ENCODE assay signal across 9 cellular contexts in the genomic region with DNA sequence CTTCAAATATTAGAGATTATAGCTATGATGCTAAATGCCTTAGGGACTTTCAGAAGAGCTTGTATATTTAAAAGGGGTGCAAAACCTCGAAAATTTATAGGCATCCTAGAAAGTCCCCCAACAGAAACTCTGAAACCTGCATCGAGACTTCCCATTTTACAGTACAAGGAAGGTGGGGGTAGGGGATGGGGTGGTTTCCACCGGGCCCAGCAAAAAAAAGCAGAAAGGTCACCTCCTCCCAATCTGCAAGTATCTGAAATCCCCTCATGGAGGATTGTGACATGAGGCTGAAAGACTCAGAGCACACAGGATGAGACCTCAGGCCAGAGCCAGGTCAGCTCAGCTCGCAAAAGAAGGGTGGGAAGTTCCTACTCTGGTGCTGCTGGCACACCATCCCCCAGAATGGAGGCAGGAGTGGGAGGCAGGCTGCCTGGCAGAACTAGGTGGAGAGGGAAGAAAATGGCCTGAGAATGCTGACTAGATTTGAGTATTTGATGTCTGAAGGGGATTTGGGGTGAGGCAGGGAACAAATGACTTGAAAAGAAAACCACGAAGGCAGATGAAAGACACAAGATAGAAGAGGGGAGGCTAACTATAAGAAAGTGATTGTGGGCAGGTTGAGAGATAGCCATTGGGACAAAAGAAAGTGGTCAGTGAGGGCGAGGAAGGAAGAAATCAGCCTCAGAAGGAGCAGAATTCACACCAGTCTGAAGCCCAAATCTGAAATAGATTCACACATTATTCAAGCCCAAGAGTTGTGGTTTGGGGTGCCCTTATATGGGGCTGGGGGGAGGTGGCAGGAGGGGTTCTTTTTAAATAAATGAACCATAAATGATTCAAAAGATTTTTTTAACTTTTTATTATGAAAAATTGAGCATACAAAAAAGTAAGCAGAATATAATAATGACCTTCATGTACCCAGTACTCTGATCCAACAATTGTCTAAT. TPM values are rescaled to one million over a fixed set of nuclear protein-coding genes. Genes with fewer than 3 reads are reported as not detected.
DNase-seq lines count a peak whose midpoint lies in the region; ATAC-seq, FAIRE-seq and TF ChIP-seq lines count a peak whose summit lies in the region.
"Had no signal": no experiment of that assay in that cellular context is flagged by ENCODE, and none has a peak within 500 bp of the region (broad histone marks: within the 10 kb centered on the region; RNA-seq: fewer than 3 reads in every experiment).

No MANE protein-coding gene starts in this region.

- no TSS peak for BruUV-seq in K562 (replicated peaks; lab: Mats Ljungman, UMichigan)

- no peak for DNase-seq in CD4-positive, alpha-beta memory T cell
- no peak for DNase-seq in K562 (ENCODE audit: extremely low read depth in 1 of 4, low spot score in 3 of 4)
- DNase-seq in suprapubic skin (ENCODE audit: low spot score in 2 of 2) = no peak
- DNase-seq in body of pancreas = no peak
- DNase-seq in prostate gland (ENCODE audit: low spot score) = no peak
- no peak for DNase-seq in activated effector memory CD4-positive, alpha-beta T cell treated with anti-CD3 and anti-CD28 coated beads, Interleukin-2, amount 50 U/mL, for 16 hours

- intact Hi-C loops in CD4-positive, alpha-beta memory T cell (cut with micrococcal nuclease) = loop anchor here (1.0 kb wide), 2 partner anchors 23 to 110 kb away; a partner anchor contains a TSS
- intact Hi-C loops in K562 (cut with micrococcal nuclease) (no loop called here), body of pancreas (cut with DNase I) (no loop called here), prostate gland (cut with DNase I) (no loop called here)

- no peak overlapping the region for H3K27ac ChIP-seq in CD4-positive, alpha-beta memory T cell (ENCODE audit: low read depth, low read length)
- H3K27ac ChIP-seq in K562 (ENCODE audit: extremely low read depth, low read depth, low read length) = no peak overlapping the region
- no peak overlapping the region for H3K27ac ChIP-seq in suprapubic skin
- no peak overlapping the region for H3K27ac ChIP-seq in body of pancreas
- H3K27ac ChIP-seq in prostate gland = no peak overlapping the region

- H3K4me1 Mint-ChIP-seq in CD4-positive, alpha-beta memory T cell = peaks cover 19 to 23% (median 20%) of the 10 kb centered on the region in 4 donors

- H3K4me2 ChIP-seq in K562 (ENCODE audit: insufficient read depth, low read length) = peak overlapping the region; percentile 50; the same call in 1 of the 2 replicates

- TF ChIP-seq EP300 in K562 (IDR thresholded peaks at IDR 0.05; ENCODE audit: low read length) (no peak), suprapubic skin (IDR thresholded peaks at IDR 0.05) (no peak)

- no peaks in the 10 kb centered on the region for H3K9me3 ChIP-seq in CD4-positive, alpha-beta memory T cell (ENCODE audit: control insufficient read depth in 1 of 2, low read length in 2 of 2)
- H3K9me3 ChIP-seq in K562 (replicated peaks; ENCODE audit: control insufficient read depth, insufficient read depth, low read depth, low read length) = no peaks in the 10 kb centered on the region
- H3K9me3 ChIP-seq in suprapubic skin = no peaks in the 10 kb centered on the region
- no peaks in the 10 kb centered on the region for H3K9me3 ChIP-seq in body of pancreas
- H3K9me3 ChIP-seq in prostate gland = no peaks in the 10 kb centered on the region

- POLR2A ChIA-PET in CD4-positive, alpha-beta memory T cell (lab: Charles Lee; ENCODE audit: partially characterized antibody) = interaction anchor here (0.9 to 2.5 kb wide), 3 partner anchors 23 to 378 kb away, joined by 3 to 20 read pairs (median 3); a partner anchor contains a TSS
- POLR2A ChIA-PET in K562 (lab: Yijun Ruan, JAX) = interaction anchor here (0.9 to 1.4 kb wide), 4 partner anchors 10 to 160 kb away, joined by 3 to 7 read pairs (median 4); a partner anchor contains a TSS

- no peaks in the 10 kb centered on the region for H3K79me2 ChIP-seq in K562 (ENCODE audit: control insufficient read depth, insufficient read depth, low read length)

- H3K27me3 Mint-ChIP-seq in CD4-positive, alpha-beta memory T cell = no peaks in the 10 kb centered on the region

- H3K27ac Mint-ChIP-seq in CD4-positive, alpha-beta memory T cell = peak overlapping the region in 6 of 7 donors; percentile 38 to 84 (median 57)

- no peak for TF ChIP-seq CTCF in K562 (IDR thresholded peaks at IDR 0.05 in 2 of 3, conservative IDR thresholded peaks at IDR 0.05 in 1 of 3; ENCODE audit: insufficient read depth in 2 of 3, low read depth in 1 of 3, low read length in 3 of 3)
- no peak for TF ChIP-seq CTCF in suprapubic skin (IDR thresholded peaks at IDR 0.05)
- no peak for TF ChIP-seq CTCF in body of pancreas (IDR thresholded peaks at IDR 0.05)
- TF ChIP-seq CTCF in prostate gland (IDR thresholded peaks at IDR 0.05) = no peak

- no peaks in the 10 kb centered on the region for H3K36me3 ChIP-seq in CD4-positive, alpha-beta memory T cell (ENCODE audit: insufficient read depth, low read length)
- no peaks in the 10 kb centered on the region for H3K36me3 ChIP-seq in K562 (ENCODE audit: control insufficient read depth, insufficient read depth, low read length)
- H3K36me3 ChIP-seq in suprapubic skin = no peaks in the 10 kb centered on the region
- no peaks in the 10 kb centered on the region for H3K36me3 ChIP-seq in body of pancreas (replicated peaks in 1 of 2; ENCODE audit: insufficient read depth in 1 of 2, low read depth in 2 of 2)
- H3K36me3 ChIP-seq in prostate gland = no peaks in the 10 kb centered on the region

- no peaks in the 10 kb centered on the region for H4K20me1 ChIP-seq in K562 (replicated peaks; ENCODE audit: control insufficient read depth, insufficient read depth, low read length)

- peak; percentile 42 for ATAC-seq in GM19397 (IDR thresholded peaks at IDR 0.05; ENCODE audit: unreplicated experiment)
- ATAC-seq in HG03280 (IDR thresholded peaks at IDR 0.05; ENCODE audit: unreplicated experiment) = peak; percentile 18
- ATAC-seq in K562 = peak; percentile 24
- ATAC-seq in body of pancreas = no peak

- peak overlapping the region in 1 of 2 experiments; percentile 23; a peak in 1 of 4 replicates for H3K9ac ChIP-seq in K562 (ENCODE audit: insufficient read depth in 1 of 2, low read depth in 2 of 2, low read length in 2 of 2)

- peak overlapping the region in 1 of 2 donors; percentile 40 for H3K4me3 ChIP-seq in CD4-positive, alpha-beta memory T cell (ENCODE audit: low read length in 2 of 2)
- no peak overlapping the region for H3K4me3 ChIP-seq in K562
- no peak overlapping the region for H3K4me3 ChIP-seq in suprapubic skin
- no peak overlapping the region for H3K4me3 ChIP-seq in body of pancreas
- H3K4me3 ChIP-seq in prostate gland = no peak overlapping the region

- in situ Hi-C loops in K562 (cut with MboI) = no loop called here

- no peak for FAIRE-seq in K562 (lab: Jason Lieb, UNC)
- FAIRE-seq: G401.6 had no signal

- 23% methylated on average over 6 of the region's 6 CpGs for WGBS in K562 (ENCODE audit: insufficient coverage, low coverage, missing lambda C conversion rate)
- WGBS in suprapubic skin = 79% methylated on average over 6 of the region's 6 CpGs
- 63 to 79% methylated on average over 6 of the region's 6 CpGs for WGBS in body of pancreas, 2 donors
- 78% methylated on average over 6 of the region's 6 CpGs for WGBS in prostate gland

- H3K27me3 ChIP-seq in CD4-positive, alpha-beta memory T cell (ENCODE audit: insufficient read depth, low read length) = no peaks in the 10 kb centered on the region
- H3K27me3 ChIP-seq in K562 (ENCODE audit: control insufficient read depth in 2 of 2, insufficient read depth in 2 of 2, low read length in 2 of 2) (no peaks in the 10 kb centered on the region), suprapubic skin (no peaks in the 10 kb centered on the region), body of pancreas (no peaks in the 10 kb centered on the region), prostate gland (replicated peaks; ENCODE audit: insufficient read depth) (no peaks in the 10 kb centered on the region)

- CTCF ChIA-PET in CD4-positive, alpha-beta memory T cell (lab: Charles Lee; ENCODE audit: partially characterized antibody) = interaction anchor here (0.9 to 1.6 kb wide), 10 partner anchors 8 to 577 kb away, joined by 3 to 6 read pairs (median 4); a partner anchor contains a TSS
- CTCF ChIA-PET in K562 (lab: Yijun Ruan, JAX; ENCODE audit: low intra/inter-chr PET ratio) = no interaction called here

- H3K36me3 Mint-ChIP-seq in CD4-positive, alpha-beta memory T cell = no peaks in the 10 kb centered on the region

- TF ChIP-seq RAD21 in K562 (CRISPR knock-in tag; conservative IDR thresholded peaks at IDR 0.05 in 1 of 2, IDR thresholded peaks at IDR 0.05 in 1 of 2) = no peak

- TF ChIP-seq POLR2A in K562 (conservative IDR thresholded peaks at IDR 0.05) (no peak), suprapubic skin (IDR thresholded peaks at IDR 0.05) (no peak), body of pancreas (IDR thresholded peaks at IDR 0.05) (no peak), prostate gland (IDR thresholded peaks at IDR 0.05) (no peak)

- peak overlapping the region in 7 of 8 donors; percentile 14 to 81 (median 57) for H3K4me3 Mint-ChIP-seq in CD4-positive, alpha-beta memory T cell

- peak overlapping the region; percentile 95 for H2AFZ ChIP-seq in K562 (ENCODE audit: low read depth, low read length)

- H3K4me1 ChIP-seq in CD4-positive, alpha-beta memory T cell (ENCODE audit: insufficient read depth, low read length) = peaks cover 17% of the 10 kb centered on the region
- peaks cover 3 to 9% of the 10 kb centered on the region in 2 experiments; a peak in 3 of 5 replicates for H3K4me1 ChIP-seq in K562 (replicated peaks in 1 of 2; ENCODE audit: control insufficient read depth in 2 of 2, insufficient read depth in 2 of 2, low read length in 2 of 2)
- no peaks in the 10 kb centered on the region for H3K4me1 ChIP-seq in suprapubic skin
- H3K4me1 ChIP-seq in body of pancreas = no peaks in the 10 kb centered on the region
- no peaks in the 10 kb centered on the region for H3K4me1 ChIP-seq in prostate gland (replicated peaks)

- H3K9me1 ChIP-seq in K562 (ENCODE audit: control insufficient read depth, insufficient read depth, low read length) = no peaks in the 10 kb centered on the region

- no peaks in the 10 kb centered on the region for H3K9me3 Mint-ChIP-seq in CD4-positive, alpha-beta memory T cell

RNA-seq across cellular contexts. Expression of a gene that starts 22.5 kb away (rescaled TPM):
- total RNA-seq in CD4-positive, alpha-beta memory T cell = 10 to 100 TPM; 25.3 to 25.7 TPM
- polyA plus RNA-seq in CD4-positive, alpha-beta memory T cell = 10 to 100 TPM in 1 of 2 donors, 1 to 10 TPM in 1; 5.5 to 14.1 TPM
- total RNA-seq in K562 (2011; cell fraction: chromatin; rRNA removed; ENCODE audit: low replicate concordance) = 46.2 and 128 TPM in 2 replicates
- 25.0 and 35.4 TPM in 2 replicates for total RNA-seq in K562 (2011; cell fraction: nucleolus; rRNA removed)
- total RNA-seq in K562 (2011; cell fraction: nucleoplasm; rRNA removed) = 54.4 and 79.5 TPM in 2 replicates
- total RNA-seq in K562 (2014; rRNA removed) (5.5 and 6.3 TPM in 2 replicates), K562 (2014; rRNA removed; fragmentation: Illumina TruSeq; extraction: Trizol) (19.3 and 20.4 TPM in 2 replicates), K562 (2015; rRNA removed; fragmentation: Illumina TruSeq; extraction: Trizol) (12.9 and 16.3 TPM in 2 replicates), K562 (2021) (28.1 and 31.3 TPM in 2 replicates), suprapubic skin (10 to 100 TPM; 13.2 to 19.5 (median 16.4) TPM), body of pancreas (10 to 100 TPM in 1 of 2 donors, 1 to 10 TPM in 1; 9.1 to 15.8 TPM), prostate gland (10 to 100 TPM in 1 of 2 donors, 1 to 10 TPM in 1; 9.6 to 29.2 TPM)
- polyA plus RNA-seq in K562 (2011; rRNA removed) (17.8 and 18.4 TPM in 2 replicates), K562 (2014; fragmentation: Illumina TruSeq; extraction: Trizol) (24.6 and 29.3 TPM in 2 replicates), K562 (2014; fragmentation: Nextera tagmentation; extraction: Ambion mirVana) (10 to 100 TPM; 21.7 to 44.0 TPM), K562 (2014; rRNA removed) (11.4 and 14.1 TPM in 2 replicates)
- polyA plus RNA-seq in K562 (2011; cell fraction: cytosol; rRNA removed) = 5.1 and 7.1 TPM in 2 replicates
- 25.0 and 33.7 TPM in 2 replicates for polyA plus RNA-seq in K562 (2011; cell fraction: nucleus; rRNA removed)
- 13.5 and 19.8 TPM in 2 replicates for polyA plus RNA-seq in K562 (2012)
- 44.1 and 49.7 TPM in 2 replicates for polyA minus RNA-seq in K562 (2011; rRNA and poly(A)+ RNA removed)
- 18.9 and 26.2 TPM in 2 replicates for polyA minus RNA-seq in K562 (2011; cell fraction: cytosol; rRNA and poly(A)+ RNA removed)
- 51.2 and 64.6 TPM in 2 replicates for polyA minus RNA-seq in K562 (2011; cell fraction: nucleus; rRNA and poly(A)+ RNA removed)
